Comparison of ENCODE assay signal across 16 cellular contexts in genomic region chr10:42635098-42635497, GRCh38. TPM values are rescaled to one million over a fixed set of nuclear protein-coding genes. Genes with fewer than 3 reads are reported as not detected.
DNase-seq lines count a peak whose midpoint lies in the region; ATAC-seq, FAIRE-seq and TF ChIP-seq lines count a peak whose summit lies in the region.
"Had no signal": no experiment of that assay in that cellular context is flagged by ENCODE, and none has a peak within 500 bp of the region (broad histone marks: within the 10 kb centered on the region; RNA-seq: fewer than 3 reads in every experiment).

No MANE protein-coding gene starts in this region.

- no peak for TF ChIP-seq POLR2A in GM12891 (IDR thresholded peaks at IDR 0.05; ENCODE audit: low read depth, low read length)

- H3K4me3 Mint-ChIP-seq in CD4-positive, CD25-positive, alpha-beta regulatory T cell, result peak overlapping the region; percentile 15 to 76 (median 40)
- H3K4me3 Mint-ChIP-seq in activated CD4-positive, alpha-beta memory T cell treated with anti-CD3 and anti-CD28 coated beads for 36 hours, result no peak overlapping the region
- no peak overlapping the region for H3K4me3 Mint-ChIP-seq in central memory CD8-positive, alpha-beta T cell
- H3K4me3 Mint-ChIP-seq in stimulated activated memory B cell treated with anti-CD40 and anti-IgM and Interleukin-4, amounts not matched to agents 10 μg/mL and 1 μg/mL and 100 μg/mL, for 72 hours, result no peak overlapping the region
- H3K4me3 Mint-ChIP-seq: CD14-positive monocyte, H9 had no signal

- H3K27ac ChIP-seq in BLaER1, result no peak overlapping the region
- H3K27ac ChIP-seq in CD4-positive, CD25-positive, alpha-beta regulatory T cell (ENCODE audit: insufficient read depth, low read length, poor library complexity, severe bottlenecking), result no peak overlapping the region
- H3K27ac ChIP-seq: A549 had no signal

- H3K4me2 ChIP-seq in BLaER1, result peak overlapping the region; percentile 12; the same call in 1 of the 2 replicates
- H3K4me2 ChIP-seq: A549 had no signal

- H3K27me3 ChIP-seq in BLaER1, result no peaks in the 10 kb centered on the region
- H3K27me3 ChIP-seq in CD4-positive, CD25-positive, alpha-beta regulatory T cell (ENCODE audit: control insufficient read depth, insufficient read depth, low read length), result no peaks in the 10 kb centered on the region
- H3K27me3 ChIP-seq: BE2C had no signal

- peaks cover 40% of the 10 kb centered on the region for H3K36me3 Mint-ChIP-seq in CD4-positive, CD25-positive, alpha-beta regulatory T cell
- peaks cover 23% of the 10 kb centered on the region for H3K36me3 Mint-ChIP-seq in activated CD4-positive, alpha-beta memory T cell treated with anti-CD3 and anti-CD28 coated beads for 36 hours
- H3K36me3 Mint-ChIP-seq in central memory CD8-positive, alpha-beta T cell (ENCODE audit: insufficient read depth), result peaks cover 43% of the 10 kb centered on the region
- peaks cover 45% of the 10 kb centered on the region for H3K36me3 Mint-ChIP-seq in stimulated activated memory B cell treated with anti-CD40 and anti-IgM and Interleukin-4, amounts not matched to agents 10 μg/mL and 1 μg/mL and 100 μg/mL, for 72 hours

- intact Hi-C loops in activated CD4-positive, alpha-beta memory T cell treated with anti-CD3 and anti-CD28 coated beads for 36 hours (cut with micrococcal nuclease), result loop anchor here (10.0 kb wide), 3 partner anchors 490 to 940 kb away; partner anchors contain the start of gene ZNF239

- H3K9me3 ChIP-seq in BLaER1, result no peaks in the 10 kb centered on the region
- H3K9me3 ChIP-seq in CD4-positive, CD25-positive, alpha-beta regulatory T cell (ENCODE audit: control insufficient read depth in 2 of 2, low read length in 2 of 2), result no peaks in the 10 kb centered on the region
- H3K9me3 ChIP-seq: A549, BE2C had no signal

- no peak for ATAC-seq in CD4-positive, CD25-positive, alpha-beta regulatory T cell (ENCODE audit: low read depth in 2 of 2)
- ATAC-seq in central memory CD8-positive, alpha-beta T cell (replicated peaks; ENCODE audit: extremely low read depth, poor library complexity, severe bottlenecking), result no peak
- no peak for ATAC-seq in stimulated activated memory B cell treated with anti-CD40 and anti-IgM and Interleukin-4, amounts not matched to agents 10 μg/mL and 1 μg/mL and 100 μg/mL, for 72 hours
- ATAC-seq: A549 had no signal

- no peak overlapping the region for H3K9ac ChIP-seq in BLaER1

- CTCF ChIA-PET in activated CD4-positive, alpha-beta memory T cell treated with anti-CD3 and anti-CD28 coated beads for 36 hours (lab: Charles Lee), result no interaction called here

- H3K27ac Mint-ChIP-seq in CD4-positive, CD25-positive, alpha-beta regulatory T cell, result peak overlapping the region; percentile 55 to 87 (median 80)
- H3K27ac Mint-ChIP-seq in activated CD4-positive, alpha-beta memory T cell treated with anti-CD3 and anti-CD28 coated beads for 36 hours, result peak overlapping the region; percentile 33
- H3K27ac Mint-ChIP-seq in central memory CD8-positive, alpha-beta T cell (ENCODE audit: low read depth), result peak overlapping the region; percentile 63
- H3K27ac Mint-ChIP-seq in stimulated activated memory B cell treated with anti-CD40 and anti-IgM and Interleukin-4, amounts not matched to agents 10 μg/mL and 1 μg/mL and 100 μg/mL, for 72 hours, result no peak overlapping the region
- H3K27ac Mint-ChIP-seq: CD14-positive monocyte, IgD-negative memory B cell had no signal

- H3K4me3 ChIP-seq in BLaER1, result no peak overlapping the region
- no peak overlapping the region for H3K4me3 ChIP-seq in CD4-positive, CD25-positive, alpha-beta regulatory T cell (ENCODE audit: low read depth, low read length)
- H3K4me3 ChIP-seq: A549 had no signal

- FAIRE-seq in GM12891 (lab: Jason Lieb, UNC), result no peak
- FAIRE-seq: A549, GM12892 had no signal

- H3K9me3 Mint-ChIP-seq in CD4-positive, CD25-positive, alpha-beta regulatory T cell, result no peaks in the 10 kb centered on the region
- H3K9me3 Mint-ChIP-seq in activated CD4-positive, alpha-beta memory T cell treated with anti-CD3 and anti-CD28 coated beads for 36 hours, result no peaks in the 10 kb centered on the region
- no peaks in the 10 kb centered on the region for H3K9me3 Mint-ChIP-seq in central memory CD8-positive, alpha-beta T cell
- no peaks in the 10 kb centered on the region for H3K9me3 Mint-ChIP-seq in stimulated activated memory B cell treated with anti-CD40 and anti-IgM and Interleukin-4, amounts not matched to agents 10 μg/mL and 1 μg/mL and 100 μg/mL, for 72 hours
- H3K9me3 Mint-ChIP-seq: H9, IgD-negative memory B cell had no signal

- H3K4me1 Mint-ChIP-seq in CD4-positive, CD25-positive, alpha-beta regulatory T cell, result peaks cover 32 to 80% (median 52%) of the 10 kb centered on the region in 4 donors
- peaks cover 47% of the 10 kb centered on the region for H3K4me1 Mint-ChIP-seq in activated CD4-positive, alpha-beta memory T cell treated with anti-CD3 and anti-CD28 coated beads for 36 hours (ENCODE audit: low read depth)
- peaks cover 51% of the 10 kb centered on the region for H3K4me1 Mint-ChIP-seq in central memory CD8-positive, alpha-beta T cell
- H3K4me1 Mint-ChIP-seq in stimulated activated memory B cell treated with anti-CD40 and anti-IgM and Interleukin-4, amounts not matched to agents 10 μg/mL and 1 μg/mL and 100 μg/mL, for 72 hours, result peaks cover 43% of the 10 kb centered on the region

- H3K4me1 ChIP-seq in BLaER1, result peaks cover 23% of the 10 kb centered on the region
- peaks cover 34% of the 10 kb centered on the region for H3K4me1 ChIP-seq in CD4-positive, CD25-positive, alpha-beta regulatory T cell (ENCODE audit: control insufficient read depth, insufficient read depth, low read length, poor library complexity, severe bottlenecking)
- H3K4me1 ChIP-seq: BE2C had no signal

- H3K36me3 ChIP-seq in BLaER1, result peaks cover 52% of the 10 kb centered on the region
- H3K36me3 ChIP-seq in CD4-positive, CD25-positive, alpha-beta regulatory T cell (ENCODE audit: control insufficient read depth, insufficient read depth, low read length), result peaks cover 12% of the 10 kb centered on the region
- H3K36me3 ChIP-seq: BE2C had no signal

- no peaks in the 10 kb centered on the region for H3K27me3 Mint-ChIP-seq in CD4-positive, CD25-positive, alpha-beta regulatory T cell
- H3K27me3 Mint-ChIP-seq in activated CD4-positive, alpha-beta memory T cell treated with anti-CD3 and anti-CD28 coated beads for 36 hours, result no peaks in the 10 kb centered on the region
- H3K27me3 Mint-ChIP-seq in central memory CD8-positive, alpha-beta T cell, result no peaks in the 10 kb centered on the region
- H3K27me3 Mint-ChIP-seq in stimulated activated memory B cell treated with anti-CD40 and anti-IgM and Interleukin-4, amounts not matched to agents 10 μg/mL and 1 μg/mL and 100 μg/mL, for 72 hours, result no peaks in the 10 kb centered on the region
- H3K27me3 Mint-ChIP-seq: IgD-negative memory B cell had no signal

- H4K20me1 ChIP-seq in BLaER1, result no peaks in the 10 kb centered on the region

- DNase-seq in CD4-positive, CD25-positive, alpha-beta regulatory T cell, result no peak
- no peak for DNase-seq in activated CD4-positive, alpha-beta memory T cell treated with anti-CD3 and anti-CD28 coated beads for 36 hours
- no peak for DNase-seq in central memory CD8-positive, alpha-beta T cell (ENCODE audit: low spot score in 2 of 2)
- DNase-seq in GM12891 (ENCODE audit: insufficient read length, low spot score) (no peak), activated gamma-delta T cell (lab: John Stamatoyannopoulos, UW) (no peak)
- DNase-seq: BE2C, Calu3, DMS 273 treated with DMSO at 0.1 percent for 48 hours, GOT3, H9 had no signal

- POLR2A ChIA-PET in activated CD4-positive, alpha-beta memory T cell treated with anti-CD3 and anti-CD28 coated beads for 36 hours (lab: Charles Lee), result no interaction called here

TF ChIP-seq in GM12891, 5 proteins besides CTCF, POLR2A, EP300 and RAD21:
- TF ChIP-seq TAF1 (IDR thresholded peaks at IDR 0.05; ENCODE audit: low read depth, low read length), result no peak
- TF ChIP-seq PAX5 (IDR thresholded peaks at IDR 0.05; ENCODE audit: insufficient read depth, low read length, severe bottlenecking), result no peak
- TF ChIP-seq POLR2AphosphoS5 (IDR thresholded peaks at IDR 0.05; ENCODE audit: low read depth, low read length), result no peak
- TF ChIP-seq POU2F2 (IDR thresholded peaks at IDR 0.05; ENCODE audit: low read depth, low read length), result no peak
- TF ChIP-seq SPI1 (IDR thresholded peaks at IDR 0.05; ENCODE audit: low read depth, low read length), result no peak

RNA-seq across cellular contexts. Expression of gene ZNF33B, which starts 3.3 kb away (rescaled TPM):
- total RNA-seq in CD4-positive, CD25-positive, alpha-beta regulatory T cell, result 23.5 TPM
- polyA plus RNA-seq in CD4-positive, CD25-positive, alpha-beta regulatory T cell, result 10 to 100 TPM in 1 of 4 donors, 1 to 10 TPM in 3; 7.1 to 10.0 (median 9.0) TPM
- 1 to 10 TPM; 6.4 to 7.3 TPM for total RNA-seq in activated CD4-positive, alpha-beta memory T cell treated with anti-CD3 and anti-CD28 coated beads for 36 hours
- 3.3 TPM for polyA plus RNA-seq in GM12891 (2012; ENCODE audit: low read depth, missing spikeins)

Comparison
In these comparisons a context has a peak if more than half of its experiments do, and no peak if none do; other contexts are left out.
1. H3K4me3 Mint-ChIP-seq: peak in CD4-positive, CD25-positive, alpha-beta regulatory T cell (4 of 4); none in activated CD4-positive, alpha-beta memory T cell treated with anti-CD3 and anti-CD28 coated beads for 36 hours (single experiment), central memory CD8-positive, alpha-beta T cell (single experiment) and stimulated activated memory B cell treated with anti-CD40 and anti-IgM and Interleukin-4, amounts not matched to agents 10 μg/mL and 1 μg/mL and 100 μg/mL, for 72 hours (single experiment).